In genomic region chr21:37060296-37060695, GRCh38 we compare ENCODE assay signal across 8 cellular contexts. TPM values are rescaled to one million over a fixed set of nuclear protein-coding genes. Genes with fewer than 3 reads are reported as not detected.
DNase-seq lines count a peak whose midpoint lies in the region; ATAC-seq and TF ChIP-seq lines count a peak whose summit lies in the region.

No MANE protein-coding gene starts in this region.

- no peak for TF ChIP-seq CTCF in gastroesophageal sphincter (IDR thresholded peaks at IDR 0.05)
- no peak for TF ChIP-seq CTCF in psoas muscle (IDR thresholded peaks at IDR 0.05)

- no peak for TF ChIP-seq EP300 in gastroesophageal sphincter (IDR thresholded peaks at IDR 0.05)

- WGBS in gastroesophageal sphincter (ENCODE audit: low coverage in 1 of 2), 2 donors: 75 to 83% methylated on average over 1 of the region's 1 CpG
- WGBS in psoas muscle, 3 donors: 57 to 73% (median 64%) methylated on average over 1 of the region's 1 CpG

- no peak for TF ChIP-seq POLR2A in gastroesophageal sphincter (IDR thresholded peaks at IDR 0.05)

- no peak overlapping the region for H3K4me3 ChIP-seq in gastroesophageal sphincter
- H3K4me3 ChIP-seq in psoas muscle: no peak overlapping the region

- peak; percentile 80 for DNase-seq in GM03348 (ENCODE audit: low spot score)
- DNase-seq in NCI-H1417 (lab: John Stamatoyannopoulos, UW): peak; percentile 94 to 99 (median 98)
- peak; percentile 95 for DNase-seq in SW480 (ENCODE audit: low spot score)
- DNase-seq in psoas muscle: peak; percentile 36 to 63

- intact Hi-C loops in psoas muscle (cut with DNase I): no loop called here

- H3K27ac ChIP-seq in gastroesophageal sphincter (no peak overlapping the region), psoas muscle (no peak overlapping the region)

- no peaks in the 10 kb centered on the region for H3K9me3 ChIP-seq in gastroesophageal sphincter
- no peaks in the 10 kb centered on the region for H3K9me3 ChIP-seq in psoas muscle

- H3K27me3 ChIP-seq in gastroesophageal sphincter (no peaks in the 10 kb centered on the region), psoas muscle (ENCODE audit: insufficient read depth in 3 of 3, low read length in 2 of 3) (no peaks in the 10 kb centered on the region)

- peaks cover 0 to 8% of the 10 kb centered on the region in 2 donors for H3K36me3 ChIP-seq in gastroesophageal sphincter
- peaks cover 0 to 10% of the 10 kb centered on the region in 2 donors for H3K36me3 ChIP-seq in psoas muscle (ENCODE audit: insufficient read depth in 1 of 2, low read depth in 1 of 2)

- ATAC-seq in gastroesophageal sphincter (peak; percentile 90), psoas muscle (peak; percentile 64 to 83 (median 72)), GM18517 (IDR thresholded peaks at IDR 0.05; ENCODE audit: unreplicated experiment) (no peak), GM18511 (IDR thresholded peaks at IDR 0.05; ENCODE audit: unreplicated experiment) (no peak), GM18520 (IDR thresholded peaks at IDR 0.05; ENCODE audit: unreplicated experiment) (no peak)

- H3K4me1 ChIP-seq in gastroesophageal sphincter: peaks cover 0 to 11% (median 5%) of the 10 kb centered on the region in 3 donors
- no peaks in the 10 kb centered on the region for H3K4me1 ChIP-seq in psoas muscle

RNA-seq across cellular contexts. Expression of gene PIGP, which starts 12.6 kb away (rescaled TPM):
- total RNA-seq in gastroesophageal sphincter: 10 to 100 TPM; 20.7 to 32.1 (median 24.0) TPM
- 10 to 100 TPM; 26.6 to 46.9 (median 34.4) TPM for total RNA-seq in psoas muscle
- 10 to 100 TPM; 23.0 to 41.5 (median 27.2) TPM for polyA plus RNA-seq in psoas muscle

RNA-seq across cellular contexts. Expression of gene TTC3, which starts 12.8 kb away (rescaled TPM):
- 100 to 1,000 TPM in 3 of 4 donors, 10 to 100 TPM in 1; 85.1 to 157 (median 127) TPM for total RNA-seq in gastroesophageal sphincter
- 10 to 100 TPM; 22.2 to 50.3 (median 30.0) TPM for total RNA-seq in psoas muscle
- 10 to 100 TPM in 2 of 3 donors, 1 to 10 TPM in 1; 6.5 to 25.7 (median 13.7) TPM for polyA plus RNA-seq in psoas muscle

RNA-seq across cellular contexts. Expression of gene RIPPLY3, which starts 53.8 kb away (rescaled TPM):
- total RNA-seq in gastroesophageal sphincter (not detected), psoas muscle (not detected)
- polyA plus RNA-seq in psoas muscle: not detected

Comparison
In these comparisons a context has a peak if more than half of its experiments do, and no peak if none do; other contexts are left out.
1. ATAC-seq: peak in gastroesophageal sphincter (single experiment) and psoas muscle (4 of 4); none in GM18517 (single experiment), GM18511 (single experiment) and GM18520 (single experiment).
2. Peak in every context shown above with its lines, with median percentiles within 50 percentile points of each other: DNase-seq.